ENCODE assay signal across 1 cellular context in genomic region chr14:90517431-90517841, GRCh38.
TF ChIP-seq lines count a peak whose summit lies in the region.

No MANE protein-coding gene starts in this region.

TF ChIP-seq in GM23338, 12 proteins besides CTCF, POLR2A, EP300 and RAD21 (continued from another document):
- TF ChIP-seq, protein P1, sequence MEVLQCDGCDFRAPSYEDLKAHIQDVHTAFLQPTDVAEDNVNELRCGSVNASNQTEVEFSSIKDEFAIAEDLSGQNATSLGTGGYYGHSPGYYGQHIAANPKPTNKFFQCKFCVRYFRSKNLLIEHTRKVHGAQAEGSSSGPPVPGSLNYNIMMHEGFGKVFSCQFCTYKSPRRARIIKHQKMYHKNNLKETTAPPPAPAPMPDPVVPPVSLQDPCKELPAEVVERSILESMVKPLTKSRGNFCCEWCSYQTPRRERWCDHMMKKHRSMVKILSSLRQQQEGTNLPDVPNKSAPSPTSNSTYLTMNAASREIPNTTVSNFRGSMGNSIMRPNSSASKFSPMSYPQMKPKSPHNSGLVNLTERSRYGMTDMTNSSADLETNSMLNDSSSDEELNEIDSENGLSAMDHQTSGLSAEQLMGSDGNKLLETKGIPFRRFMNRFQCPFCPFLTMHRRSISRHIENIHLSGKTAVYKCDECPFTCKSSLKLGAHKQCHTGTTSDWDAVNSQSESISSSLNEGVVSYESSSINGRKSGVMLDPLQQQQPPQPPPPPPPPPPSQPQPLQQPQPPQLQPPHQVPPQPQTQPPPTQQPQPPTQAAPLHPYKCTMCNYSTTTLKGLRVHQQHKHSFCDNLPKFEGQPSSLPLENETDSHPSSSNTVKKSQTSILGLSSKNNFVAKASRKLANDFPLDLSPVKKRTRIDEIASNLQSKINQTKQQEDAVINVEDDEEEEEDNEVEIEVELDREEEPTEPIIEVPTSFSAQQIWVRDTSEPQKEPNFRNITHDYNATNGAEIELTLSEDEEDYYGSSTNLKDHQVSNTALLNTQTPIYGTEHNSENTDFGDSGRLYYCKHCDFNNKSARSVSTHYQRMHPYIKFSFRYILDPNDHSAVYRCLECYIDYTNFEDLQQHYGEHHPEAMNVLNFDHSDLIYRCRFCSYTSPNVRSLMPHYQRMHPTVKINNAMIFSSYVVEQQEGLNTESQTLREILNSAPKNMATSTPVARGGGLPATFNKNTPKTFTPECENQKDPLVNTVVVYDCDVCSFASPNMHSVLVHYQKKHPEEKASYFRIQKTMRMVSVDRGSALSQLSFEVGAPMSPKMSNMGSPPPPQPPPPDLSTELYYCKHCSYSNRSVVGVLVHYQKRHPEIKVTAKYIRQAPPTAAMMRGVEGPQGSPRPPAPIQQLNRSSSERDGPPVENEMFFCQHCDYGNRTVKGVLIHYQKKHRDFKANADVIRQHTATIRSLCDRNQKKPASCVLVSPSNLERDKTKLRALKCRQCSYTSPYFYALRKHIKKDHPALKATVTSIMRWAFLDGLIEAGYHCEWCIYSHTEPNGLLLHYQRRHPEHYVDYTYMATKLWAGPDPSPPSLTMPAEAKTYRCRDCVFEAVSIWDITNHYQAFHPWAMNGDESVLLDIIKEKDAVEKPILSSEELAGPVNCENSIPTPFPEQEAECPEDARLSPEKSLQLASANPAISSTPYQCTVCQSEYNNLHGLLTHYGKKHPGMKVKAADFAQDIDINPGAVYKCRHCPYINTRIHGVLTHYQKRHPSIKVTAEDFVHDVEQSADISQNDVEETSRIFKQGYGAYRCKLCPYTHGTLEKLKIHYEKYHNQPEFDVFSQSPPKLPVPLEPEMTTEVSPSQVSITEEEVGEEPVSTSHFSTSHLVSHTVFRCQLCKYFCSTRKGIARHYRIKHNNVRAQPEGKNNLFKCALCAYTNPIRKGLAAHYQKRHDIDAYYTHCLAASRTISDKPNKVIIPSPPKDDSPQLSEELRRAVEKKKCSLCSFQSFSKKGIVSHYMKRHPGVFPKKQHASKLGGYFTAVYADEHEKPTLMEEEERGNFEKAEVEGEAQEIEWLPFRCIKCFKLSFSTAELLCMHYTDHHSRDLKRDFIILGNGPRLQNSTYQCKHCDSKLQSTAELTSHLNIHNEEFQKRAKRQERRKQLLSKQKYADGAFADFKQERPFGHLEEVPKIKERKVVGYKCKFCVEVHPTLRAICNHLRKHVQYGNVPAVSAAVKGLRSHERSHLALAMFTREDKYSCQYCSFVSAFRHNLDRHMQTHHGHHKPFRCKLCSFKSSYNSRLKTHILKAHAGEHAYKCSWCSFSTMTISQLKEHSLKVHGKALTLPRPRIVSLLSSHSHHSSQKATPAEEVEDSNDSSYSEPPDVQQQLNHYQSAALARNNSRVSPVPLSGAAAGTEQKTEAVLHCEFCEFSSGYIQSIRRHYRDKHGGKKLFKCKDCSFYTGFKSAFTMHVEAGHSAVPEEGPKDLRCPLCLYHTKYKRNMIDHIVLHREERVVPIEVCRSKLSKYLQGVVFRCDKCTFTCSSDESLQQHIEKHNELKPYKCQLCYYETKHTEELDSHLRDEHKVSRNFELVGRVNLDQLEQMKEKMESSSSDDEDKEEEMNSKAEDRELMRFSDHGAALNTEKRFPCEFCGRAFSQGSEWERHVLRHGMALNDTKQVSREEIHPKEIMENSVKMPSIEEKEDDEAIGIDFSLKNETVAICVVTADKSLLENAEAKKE (CRISPR knock-in tag; IDR thresholded peaks at IDR 0.05): no peak
- TF ChIP-seq NANOG (IDR thresholded peaks at IDR 0.05; ENCODE audit: borderline replicate concordance) (no peak), ZNF114 (CRISPR knock-in tag; IDR thresholded peaks at IDR 0.05) (no peak), EZH2phosphoT487 (IDR thresholded peaks at IDR 0.05; ENCODE audit: unreplicated experiment) (no peak), STAT1 (IDR thresholded peaks at IDR 0.05; ENCODE audit: unreplicated experiment) (no peak), POLR2AphosphoS5 (IDR thresholded peaks at IDR 0.05; ENCODE audit: low read depth) (no peak), EZH2 (IDR thresholded peaks at IDR 0.05; ENCODE audit: low read depth, unreplicated experiment) (no peak)
TF ChIP-seq in GM23338: peak in this region for 0.
